ENCODE assay signal across 11 cellular contexts in genomic region chr20:20407891-20408805, GRCh38. TPM values are rescaled to one million over a fixed set of nuclear protein-coding genes. Genes with fewer than 3 reads are reported as not detected.
A peak's percentile ranks its signal among the peaks of the same experiment; 100 is the strongest.
DNase-seq lines count a peak whose midpoint lies in the region; ATAC-seq and TF ChIP-seq lines count a peak whose summit lies in the region.
"Had no signal": no experiment of that assay in that cellular context is flagged by ENCODE, and none has a peak within 500 bp of the region (broad histone marks: within the 10 kb centered on the region; RNA-seq: fewer than 3 reads in every experiment).

No MANE protein-coding gene starts in this region.

- TF ChIP-seq POLR2A in IMR-90 (IDR thresholded peaks at IDR 0.05; ENCODE audit: low read depth, low read length) = no peak

- H3K79me1 ChIP-seq in IMR-90 (ENCODE audit: low read depth in 1 of 2, low read length in 2 of 2) = no peaks in the 10 kb centered on the region

- H3K23ac ChIP-seq in IMR-90 (ENCODE audit: low read depth, low read length) = no peak overlapping the region

- H2AK5ac ChIP-seq in IMR-90 (ENCODE audit: low read depth, low read length) = no peak overlapping the region

- no peak overlapping the region for H2BK20ac ChIP-seq in IMR-90 (ENCODE audit: low read depth, low read length)

- no peaks in the 10 kb centered on the region for H4K20me1 ChIP-seq in IMR-90 (ENCODE audit: insufficient read depth, low read length)

- peak; percentile 72 for ATAC-seq in IMR-90 (ENCODE audit: low read depth)
- ATAC-seq in GM21528 (IDR thresholded peaks at IDR 0.05; ENCODE audit: low FRiP score, unreplicated experiment) = no peak
- no peak for ATAC-seq in HG02642 (IDR thresholded peaks at IDR 0.05; ENCODE audit: poor library complexity, unreplicated experiment)
- ATAC-seq in GM19452 (IDR thresholded peaks at IDR 0.05; ENCODE audit: unreplicated experiment) = no peak
- no peak for ATAC-seq in HG03196 (IDR thresholded peaks at IDR 0.05; ENCODE audit: unreplicated experiment)

- in situ Hi-C loops in IMR-90 (cut with MboI; ENCODE audit: low sequenced_read_pairs) = no loop called here

- no CpG with 5 or more reads among the region's 6 CpGs for WGBS in IMR-90 (ENCODE audit: extremely low coverage in 2 of 2, insufficient read length in 1 of 2), 2 experiments

- no peaks in the 10 kb centered on the region; the same call in 1 of the 2 replicates for H3K9me1 ChIP-seq in IMR-90 (ENCODE audit: insufficient read depth, low read length)

- no TSS peak for BruUV-seq in IMR-90 (replicated peaks; lab: Mats Ljungman, UMichigan)

- no peak overlapping the region for H3K18ac ChIP-seq in IMR-90 (ENCODE audit: low read depth, low read length)

- H3K4me2 ChIP-seq in IMR-90 (ENCODE audit: low read depth, low read length) = no peak overlapping the region

- DNase-seq in BJ (ENCODE audit: low read depth) = no peak
- DNase-seq in IMR-90 = peak; percentile 35
- DNase-seq in RKO (ENCODE audit: low spot score) = peak; percentile 45
- peak; percentile 34 for DNase-seq in foreskin melanocyte
- DNase-seq: NCI-H526 treated with DMSO at 0.1 percent for 48 hours; stimulated activated naive CD4-positive, alpha-beta T cell treated with Interleukin-2 at 50 U/mL for 16 hours had no signal

- H2AFZ ChIP-seq in IMR-90 (replicated peaks; ENCODE audit: low read length, poor library complexity) = no peak overlapping the region

- H3K36me3 ChIP-seq in BJ (ENCODE audit: control insufficient read depth, insufficient read depth, low read length) = no peaks in the 10 kb centered on the region
- no peaks in the 10 kb centered on the region for H3K36me3 ChIP-seq in IMR-90 (ENCODE audit: control insufficient read depth, insufficient read depth, low read length)
- H3K36me3 ChIP-seq: ascending aorta had no signal

- no peak overlapping the region for H3K14ac ChIP-seq in IMR-90 (replicated peaks; ENCODE audit: low read depth, low read length)

- no peak overlapping the region for H4K91ac ChIP-seq in IMR-90 (ENCODE audit: insufficient read depth, low read depth, low read length)

- H2BK5ac ChIP-seq in IMR-90 (ENCODE audit: low read depth, low read length, poor library complexity, severe bottlenecking) = no peak overlapping the region

- H3K4me3 ChIP-seq in BJ (ENCODE audit: low read depth, low read length) (no peak overlapping the region), IMR-90 (ENCODE audit: insufficient read depth, low read depth, low read length) (no peak overlapping the region)
- H3K4me3 ChIP-seq: ascending aorta had no signal

- H4K5ac ChIP-seq in IMR-90 (ENCODE audit: low read depth, low read length) = no peak overlapping the region

- no peak overlapping the region for H2BK15ac ChIP-seq in IMR-90 (ENCODE audit: low read depth, low read length)

- H4K8ac ChIP-seq in IMR-90 (ENCODE audit: low read depth in 2 of 2, low read length in 2 of 2) = no peak overlapping the region

- peak; percentile 47 for TF ChIP-seq CTCF in BJ (IDR thresholded peaks at IDR 0.05; ENCODE audit: insufficient read depth, low read depth, low read length)
- peak; percentile 28 for TF ChIP-seq CTCF in IMR-90 (conservative IDR thresholded peaks at IDR 0.05; ENCODE audit: low read depth, low read length)

- POLR2A ChIA-PET in BJ (lab: Charles Lee) (no interaction called here), IMR-90 (lab: Charles Lee; ENCODE audit: unreplicated experiment) (no interaction called here)

- H3K27ac ChIP-seq in IMR-90 (ENCODE audit: insufficient read depth, low read length) = no peak overlapping the region
- H3K27ac ChIP-seq: ascending aorta had no signal

- no peak overlapping the region for H2BK120ac ChIP-seq in IMR-90 (ENCODE audit: low read depth, low read length)

- H3K4me1 ChIP-seq in IMR-90 (ENCODE audit: control insufficient read depth, insufficient read depth, low read length) = no peaks in the 10 kb centered on the region
- H3K4me1 ChIP-seq: ascending aorta had no signal

- no peak overlapping the region for H3K4ac ChIP-seq in IMR-90 (ENCODE audit: low read depth, low read length)

- peak; percentile 27; the same call in 1 of the 2 replicates for TF ChIP-seq RAD21 in IMR-90 (IDR thresholded peaks at IDR 0.05; ENCODE audit: low read length)

- CTCF ChIA-PET in BJ (lab: Yijun Ruan, JAX) (interaction anchor here (0.6 to 2.0 kb wide), 7 partner anchors 10 to 49 kb away, joined by 3 to 13 read pairs (median 4); no protein-coding TSS in a partner anchor), IMR-90 (lab: Yijun Ruan, JAX) (interaction anchor here (0.7 to 1.2 kb wide), 5 partner anchors 11 to 49 kb away, joined by 3 to 5 read pairs (median 4); no protein-coding TSS in a partner anchor)

- H3K9me3 ChIP-seq in IMR-90 (ENCODE audit: control insufficient read depth, insufficient read depth, low read length) = no peaks in the 10 kb centered on the region
- H3K9me3 ChIP-seq: ascending aorta had no signal

- no peaks in the 10 kb centered on the region for H3K27me3 ChIP-seq in BJ (ENCODE audit: control insufficient read depth, insufficient read depth, low read length)
- H3K27me3 ChIP-seq in IMR-90 (ENCODE audit: control insufficient read depth, insufficient read depth, low read length) = no peaks in the 10 kb centered on the region; the same call in 1 of the 2 replicates
- H3K27me3 ChIP-seq: ascending aorta had no signal

- no peak overlapping the region for H3K56ac ChIP-seq in IMR-90 (ENCODE audit: extremely low read depth, insufficient read depth, low read length)

- H2AK9ac ChIP-seq in IMR-90 (replicated peaks; ENCODE audit: low read depth, low read length, poor library complexity) = no peak overlapping the region

- no peak overlapping the region for H3K9ac ChIP-seq in IMR-90 (ENCODE audit: low read depth, low read length)

- intact Hi-C loops in IMR-90 (cut with micrococcal nuclease) = no loop called here

- dilution Hi-C loops in IMR-90 (cut with HindIII; ENCODE audit: low sequenced_read_pairs, unreplicated experiment) = no loop called here

TF ChIP-seq in IMR-90, 13 proteins besides CTCF, POLR2A, EP300 and RAD21:
- TF ChIP-seq RFX5 (IDR thresholded peaks at IDR 0.05; ENCODE audit: low read depth, low read length) (no peak), BHLHE40 (IDR thresholded peaks at IDR 0.05; ENCODE audit: low read depth, low read length) (no peak), MAFK (IDR thresholded peaks at IDR 0.05; ENCODE audit: low read depth, low read length) (no peak), RCOR1 (IDR thresholded peaks at IDR 0.05; ENCODE audit: insufficient replicate concordance, low read length) (no peak), CEBPB (IDR thresholded peaks at IDR 0.05; ENCODE audit: low read depth, low read length) (no peak), ELK1 (IDR thresholded peaks at IDR 0.05; ENCODE audit: borderline replicate concordance, low read depth, low read length) (no peak), USF2 (IDR thresholded peaks at IDR 0.05; ENCODE audit: low read depth, low read length) (no peak), MXI1 (IDR thresholded peaks at IDR 0.05; ENCODE audit: borderline replicate concordance, low read depth, low read length) (no peak), CHD1 (IDR thresholded peaks at IDR 0.05; ENCODE audit: low read depth, low read length) (no peak), FOS (IDR thresholded peaks at IDR 0.05; ENCODE audit: low read depth, low read length) (no peak), MAZ (IDR thresholded peaks at IDR 0.05; ENCODE audit: borderline replicate concordance, low read depth, low read length) (no peak), SMC3 (IDR thresholded peaks at IDR 0.05; ENCODE audit: low read depth, low read length) (no peak; the same call in 1 of the 2 replicates), NFE2L2 (IDR thresholded peaks at IDR 0.05; ENCODE audit: low read depth, low read length) (no peak)

RNA-seq across cellular contexts. Expression of gene INSM1, which starts 40.2 kb away (rescaled TPM):
- not detected in 2 replicates for polyA plus RNA-seq in BJ (2011; rRNA removed)
- polyA minus RNA-seq in BJ (2011; rRNA and poly(A)+ RNA removed) = not detected in 2 replicates
- total RNA-seq in IMR-90 (2012; rRNA removed) = not detected in 2 replicates
- polyA plus RNA-seq in IMR-90 (2012; rRNA removed) = not detected in 2 replicates
- 0.01 TPM in 1 of 2 replicates, not detected in the other for polyA plus RNA-seq in IMR-90 (2012; cell fraction: cytosol; rRNA removed)
- not detected in 2 replicates for polyA plus RNA-seq in IMR-90 (2012; cell fraction: nucleus; rRNA removed; ENCODE audit: low replicate concordance)
- total RNA-seq: ascending aorta had no signal
